Comparison of ENCODE assay signal across 8 cellular contexts in genomic region chr12:7130791-7131501, GRCh38. TPM values are rescaled to one million over a fixed set of nuclear protein-coding genes. Genes with fewer than 3 reads are reported as not detected.
DNase-seq lines count a peak whose midpoint lies in the region; ATAC-seq and TF ChIP-seq lines count a peak whose summit lies in the region.

No MANE protein-coding gene starts in this region.

- peak overlapping the region; percentile 67 for H3K4me3 ChIP-seq in GM12864 (ENCODE audit: low read depth, low read length)
- H3K4me3 ChIP-seq in retinal pigment epithelial cell (ENCODE audit: low read length) = peak overlapping the region; percentile 90

- DNase-seq in GM12864 (ENCODE audit: low read depth) = no peak
- peak in 18 of 34 experiments; percentile 10 to 51 (median 27) for DNase-seq in T-cell
- DNase-seq in astrocyte of the hippocampus (ENCODE audit: low read depth, low spot score) = peak; percentile 75
- peak in 28 of 51 donors; percentile 4 to 65 (median 30) for DNase-seq in hypothalamus (lab: John Stamatoyannopoulos, UW)
- DNase-seq in retinal pigment epithelial cell (ENCODE audit: low read depth) = no peak

- peak overlapping the region; percentile 87 to 97 (median 92) for H3K4me3 Mint-ChIP-seq in T-cell

- H3K27me3 Mint-ChIP-seq in T-cell = no peaks in the 10 kb centered on the region

- no peaks in the 10 kb centered on the region for H3K9me3 Mint-ChIP-seq in T-cell

- peaks cover 28 to 47% (median 40%) of the 10 kb centered on the region in 3 donors for H3K4me1 Mint-ChIP-seq in T-cell

- peak overlapping the region; percentile 82 to 92 for H3K27ac Mint-ChIP-seq in T-cell

- peak; percentile 43 for ATAC-seq in HG03432 (IDR thresholded peaks at IDR 0.05; ENCODE audit: unreplicated experiment)
- peak; percentile 19 to 38 (median 28) for ATAC-seq in T-cell (replicated peaks in 1 of 4)
- ATAC-seq in GM18519 (IDR thresholded peaks at IDR 0.05; ENCODE audit: low FRiP score, unreplicated experiment) = no peak
- no peak for ATAC-seq in GM19397 (IDR thresholded peaks at IDR 0.05; ENCODE audit: unreplicated experiment)

- CTCF ChIA-PET in T-cell (lab: Charles Lee) = no interaction called here

- H3K36me3 Mint-ChIP-seq in T-cell = peaks cover 18% of the 10 kb centered on the region

- TF ChIP-seq CTCF in GM12864 (IDR thresholded peaks at IDR 0.05; ENCODE audit: low read depth, low read length, missing control alignments) (no peak), retinal pigment epithelial cell (conservative IDR thresholded peaks at IDR 0.05; ENCODE audit: low read depth, low read length) (peak; percentile 14)

- POLR2A ChIA-PET in T-cell (lab: Charles Lee) = interaction anchor here in 1 of 2 donors (0.8 kb wide), 1 partner anchor 45 kb away, joined by 6 read pairs; no protein-coding TSS in a partner anchor

RNA-seq across cellular contexts. Expression of gene CLSTN3, which starts 0.8 kb away (rescaled TPM):
- 10 to 100 TPM; 29.0 to 50.0 (median 41.5) TPM for total RNA-seq in T-cell

RNA-seq across cellular contexts. Expression of gene RBP5, which starts 2.3 kb away (rescaled TPM):
- total RNA-seq in T-cell = under 1 TPM in 3 of 5 donors, not detected in 2; 0.26 to 0.70 (median 0.59) TPM

RNA-seq across cellular contexts. Expression of gene C1RL, which starts 21.9 kb away (rescaled TPM):
- total RNA-seq in T-cell = 10 to 100 TPM; 18.1 to 36.6 (median 30.8) TPM

RNA-seq across cellular contexts. Expression of gene C1R, which starts 38.7 kb away (rescaled TPM):
- total RNA-seq in T-cell = 1 to 10 TPM; 2.2 to 5.9 (median 3.6) TPM

RNA-seq across cellular contexts. Expression of gene PEX5, which starts 58.5 kb away (rescaled TPM):
- 10 to 100 TPM; 24.0 to 44.5 (median 31.1) TPM for total RNA-seq in T-cell

Comparison
In these comparisons a context has a peak if more than half of its experiments do, and no peak if none do; other contexts are left out.
1. DNase-seq: peak in T-cell (18 of 34), astrocyte of the hippocampus (single experiment) and hypothalamus (28 of 51); none in GM12864 (single experiment) and retinal pigment epithelial cell (single experiment).
2. ATAC-seq: peak in HG03432 (single experiment) and T-cell (4 of 4); none in GM18519 (single experiment) and GM19397 (single experiment).